ENCODE assay signal across 20 cellular contexts in genomic region chr7:51314041-51314440, GRCh38. TPM values are rescaled to one million over a fixed set of nuclear protein-coding genes. Genes with fewer than 3 reads are reported as not detected.
DNase-seq lines count a peak whose midpoint lies in the region; ATAC-seq and TF ChIP-seq lines count a peak whose summit lies in the region.
"Had no signal": no experiment of that assay in that cellular context is flagged by ENCODE, and none has a peak within 500 bp of the region (broad histone marks: within the 10 kb centered on the region; RNA-seq: fewer than 3 reads in every experiment).

No MANE protein-coding gene starts in this region.

- H3K4me3 Mint-ChIP-seq in Calu3 (ENCODE audit: low read depth, unreplicated experiment) = peak overlapping the region; percentile 93
- peak overlapping the region; percentile 78 for H3K4me3 Mint-ChIP-seq in endodermal cell
- no peak overlapping the region for H3K4me3 Mint-ChIP-seq in progenitor cell of endocrine pancreas (ENCODE audit: low read depth)

- peaks cover 40% of the 10 kb centered on the region for H3K36me3 Mint-ChIP-seq in Calu3 (ENCODE audit: insufficient read depth, unreplicated experiment)
- no peaks in the 10 kb centered on the region for H3K36me3 Mint-ChIP-seq in endodermal cell (ENCODE audit: low read depth)
- no peaks in the 10 kb centered on the region for H3K36me3 Mint-ChIP-seq in progenitor cell of endocrine pancreas (ENCODE audit: insufficient read depth)

- peaks cover 31% of the 10 kb centered on the region for H3K27me3 ChIP-seq in endodermal cell (ENCODE audit: control insufficient read depth, insufficient read depth, low read length, poor library complexity, severe bottlenecking)

- no peaks in the 10 kb centered on the region for H3K36me3 ChIP-seq in endodermal cell (ENCODE audit: control insufficient read depth, insufficient read depth, low read length)

- no peaks in the 10 kb centered on the region for H3K9me3 ChIP-seq in endodermal cell (ENCODE audit: control insufficient read depth, low read length)

- TF ChIP-seq CTCF in Calu3 (IDR thresholded peaks at IDR 0.05; ENCODE audit: unreplicated experiment) (no peak), endodermal cell (conservative IDR thresholded peaks at IDR 0.05) (no peak), progenitor cell of endocrine pancreas (IDR thresholded peaks at IDR 0.05; ENCODE audit: unreplicated experiment) (no peak)

- H3K9ac ChIP-seq in endodermal cell (ENCODE audit: extremely low read depth, low read length, poor library complexity, severe bottlenecking) = no peak overlapping the region
- H3K9ac ChIP-seq: parathyroid adenoma had no signal

- H3K27me3 Mint-ChIP-seq in Calu3 (ENCODE audit: unreplicated experiment) = no peaks in the 10 kb centered on the region
- peaks cover 41% of the 10 kb centered on the region for H3K27me3 Mint-ChIP-seq in endodermal cell (ENCODE audit: insufficient read depth)
- H3K27me3 Mint-ChIP-seq in progenitor cell of endocrine pancreas = peaks cover 27% of the 10 kb centered on the region

- no peak for ATAC-seq in stimulated activated naive CD8-positive, alpha-beta T cell treated with anti-CD3 and anti-CD28 coated beads, Interleukin-15, Interleukin-2, amounts not matched to agents 100 U/mL and 50 U/mL, for 24 hours
- ATAC-seq in GM21528 (IDR thresholded peaks at IDR 0.05; ENCODE audit: low FRiP score, unreplicated experiment) = no peak
- ATAC-seq: activated naive CD4-positive, alpha-beta T cell treated with anti-CD3 and anti-CD28 coated beads, Interleukin-2, amount 50 U/mL, for 72 hours; GM12878; left lobe of liver had no signal

- H3K27ac Mint-ChIP-seq in Calu3 (ENCODE audit: unreplicated experiment) (peak overlapping the region; percentile 95), endodermal cell (no peak overlapping the region), progenitor cell of endocrine pancreas (peak overlapping the region; percentile 58)
- H3K27ac Mint-ChIP-seq: activated naive CD4-positive, alpha-beta T cell treated with anti-CD3 and anti-CD28 coated beads, Interleukin-2, amount 50 U/mL, for 72 hours had no signal

- 61 to 63% methylated on average over 3 to 4 of the region's 4 CpGs for WGBS in endodermal cell (ENCODE audit: insufficient coverage in 1 of 2, insufficient read length in 1 of 2), 2 experiments

- BruUV-seq in Calu3 (replicated peaks; lab: Mats Ljungman, UMichigan) = no TSS peak

- H3K27ac ChIP-seq in endodermal cell (ENCODE audit: low read depth, low read length) = no peak overlapping the region

- H3K9me3 Mint-ChIP-seq in Calu3 (ENCODE audit: low read depth, unreplicated experiment) = no peaks in the 10 kb centered on the region
- H3K9me3 Mint-ChIP-seq in endodermal cell = no peaks in the 10 kb centered on the region
- no peaks in the 10 kb centered on the region for H3K9me3 Mint-ChIP-seq in progenitor cell of endocrine pancreas (ENCODE audit: low read depth)
- H3K9me3 Mint-ChIP-seq: activated naive CD4-positive, alpha-beta T cell treated with anti-CD3 and anti-CD28 coated beads, Interleukin-2, amount 50 U/mL, for 72 hours had no signal

- H3K4me3 ChIP-seq in endodermal cell (ENCODE audit: low read length) = peak overlapping the region; percentile 86
- H3K4me3 ChIP-seq: GM12878 had no signal

- no peak for DNase-seq in Calu3
- peak; percentile 77 for DNase-seq in NCI-H82 (lab: John Stamatoyannopoulos, UW)
- peak; percentile 17 for DNase-seq in endodermal cell
- DNase-seq in progenitor cell of endocrine pancreas (ENCODE audit: low spot score, unreplicated experiment) = no peak
- no peak for DNase-seq in activated T-cell treated with anti-CD3 and anti-CD28 coated beads for 4 hours
- no peak for DNase-seq in NCI-H1694 (lab: John Stamatoyannopoulos, UW)
- DNase-seq in stimulated activated naive CD8-positive, alpha-beta T cell treated with anti-CD3 and anti-CD28 coated beads, Interleukin-15, Interleukin-2, amounts not matched to agents 100 U/mL and 50 U/mL, for 24 hours = no peak
- DNase-seq: activated CD4-positive, alpha-beta T cell treated with anti-CD3 and anti-CD28 coated beads for 48 hours; effector CD8-positive, alpha-beta T cell; NCI-H1436; NCI-H226; stimulated activated CD4-positive, alpha-beta T cell treated with anti-CD3 and anti-CD28 coated beads, Interleukin-12 subunit alpha, Interleukin-12 subunit beta, amount 100 ng/mL, for 4 hours; stimulated activated naive CD4-positive, alpha-beta T cell treated with Interleukin-2 at 50 U/mL for 16 hours; T1000 had no signal

- CTCF ChIA-PET in Calu3 (lab: Charles Lee) = interaction anchor here (0.7 to 3.0 kb wide), 10 partner anchors 11 to 1373 kb away, joined by 3 to 12 read pairs (median 4); no protein-coding TSS in a partner anchor

- intact Hi-C loops in Calu3 (cut with micrococcal nuclease; ENCODE audit: unreplicated experiment) = loop anchor here (2.0 to 5.0 kb wide), 3 partner anchors 43 to 62 kb away; no protein-coding TSS in a partner anchor

- H3K4me1 ChIP-seq in endodermal cell (ENCODE audit: control insufficient read depth, insufficient read depth, low read length) = peaks cover 34% of the 10 kb centered on the region

- H3K4me1 Mint-ChIP-seq in Calu3 (ENCODE audit: low read depth, unreplicated experiment) (peaks cover 48% of the 10 kb centered on the region), endodermal cell (peaks cover 55% of the 10 kb centered on the region), progenitor cell of endocrine pancreas (ENCODE audit: low read depth) (peaks cover 29% of the 10 kb centered on the region)

RNA-seq across cellular contexts. Expression of gene COBL, which starts 2.6 kb away (rescaled TPM):
- total RNA-seq in Calu3 (2022) (48.1 and 49.9 TPM in 2 replicates), endodermal cell (10 to 100 TPM; 27.5 to 28.3 TPM), progenitor cell of endocrine pancreas (19.8 and 21.3 TPM in 2 replicates)
- polyA plus RNA-seq in endodermal cell (2013, experiment 1 of 2) = 4.2 TPM
- polyA plus RNA-seq in endodermal cell (2013, experiment 2 of 2) = 3.6 TPM
- total RNA-seq: activated naive CD4-positive, alpha-beta T cell treated with anti-CD3 and anti-CD28 coated beads, Interleukin-2, amount 50 U/mL, for 72 hours; OCI-LY7 had no signal
- polyA plus RNA-seq: GM12878 had no signal

Comparison
In these comparisons a context has a peak if more than half of its experiments do, and no peak if none do; other contexts are left out.
1. DNase-seq: peak in NCI-H82 (single experiment) and endodermal cell (single experiment); none in Calu3 (single experiment), progenitor cell of endocrine pancreas (single experiment), activated T-cell treated with anti-CD3 and anti-CD28 coated beads for 4 hours (single experiment), NCI-H1694 (single experiment) and stimulated activated naive CD8-positive, alpha-beta T cell treated with anti-CD3 and anti-CD28 coated beads, Interleukin-15, Interleukin-2, amounts not matched to agents 100 U/mL and 50 U/mL, for 24 hours (single experiment).